In the genomic region with DNA sequence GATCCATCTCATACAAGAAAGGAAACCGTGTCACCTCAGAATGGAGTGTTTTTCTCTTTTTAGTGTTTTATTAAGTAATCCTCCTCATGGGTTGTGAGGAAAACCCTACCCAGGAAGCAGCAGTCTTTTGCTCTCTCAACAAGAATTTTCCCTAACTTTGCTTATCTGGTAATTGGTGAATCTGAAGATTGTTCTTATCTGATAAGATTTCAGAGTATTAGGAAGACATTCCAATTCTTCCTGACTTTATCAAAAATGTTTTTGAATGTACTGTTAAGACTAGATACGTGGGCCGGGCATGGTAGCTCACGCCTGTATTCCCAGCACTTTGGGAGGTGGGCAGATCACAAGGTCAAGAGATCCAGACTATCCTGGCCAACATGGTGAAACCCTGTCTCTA, we compare ENCODE assay signal across 15 cellular contexts.
DNase-seq lines count a peak whose midpoint lies in the region; ATAC-seq and TF ChIP-seq lines count a peak whose summit lies in the region.
"Had no signal": no experiment of that assay in that cellular context is flagged by ENCODE, and none has a peak within 500 bp of the region (broad histone marks: within the 10 kb centered on the region; RNA-seq: fewer than 3 reads in every experiment).

No MANE protein-coding gene starts in this region.

- H2BK12ac ChIP-seq in trophoblast cell (ENCODE audit: low read length), result no peak overlapping the region

- H3K4me2 ChIP-seq in trophoblast cell (ENCODE audit: low read length), result no peak overlapping the region

- H3K36me3 ChIP-seq in Panc1 (ENCODE audit: control insufficient read depth, insufficient read depth, low read length) (no peaks in the 10 kb centered on the region), brain microvascular endothelial cell (replicated peaks) (no peaks in the 10 kb centered on the region), trophoblast cell (ENCODE audit: control insufficient read depth in 1 of 2, insufficient read depth in 2 of 2, low read length in 2 of 2) (no peaks in the 10 kb centered on the region), tibial nerve (no peaks in the 10 kb centered on the region)
- H3K36me3 ChIP-seq: left lung had no signal

- peaks cover 0 to 1% of the 10 kb centered on the region in 2 donors for H3K9me3 Mint-ChIP-seq in activated T-cell treated with anti-CD3 and anti-CD28 coated beads, Interleukin-2, amount 50 U/mL, for 72 hours
- H3K9me3 Mint-ChIP-seq in activated T-cell treated with anti-CD3 and anti-CD28 coated beads, Interleukin-2, amount 50 U/mL, for 4 hours, result no peaks in the 10 kb centered on the region
- H3K9me3 Mint-ChIP-seq: IgD-negative memory B cell had no signal

- no peak overlapping the region for H3K4me3 ChIP-seq in Panc1 (ENCODE audit: low read depth in 2 of 2, low read length in 2 of 2)
- H3K4me3 ChIP-seq in brain microvascular endothelial cell (ENCODE audit: low read depth, low read length), result no peak overlapping the region
- H3K4me3 ChIP-seq in trophoblast cell (ENCODE audit: low read depth, low read length), result no peak overlapping the region
- H3K4me3 ChIP-seq in tibial nerve, result no peak overlapping the region
- H3K4me3 ChIP-seq: left lung had no signal

- H3K9ac ChIP-seq in trophoblast cell (ENCODE audit: low read length), result no peak overlapping the region

- no peak for ATAC-seq in activated T-cell treated with anti-CD3 and anti-CD28 coated beads, Interleukin-2, amount 50 U/mL, for 72 hours (replicated peaks in 1 of 2)
- no peak for ATAC-seq in activated T-cell treated with anti-CD3 and anti-CD28 coated beads, Interleukin-2, amount 50 U/mL, for 4 hours
- ATAC-seq in Panc1, result no peak

- intact Hi-C loops in Panc1 (cut with micrococcal nuclease; ENCODE audit: unreplicated experiment), result no loop called here

- TF ChIP-seq POLR2A in tibial nerve (IDR thresholded peaks at IDR 0.05), result no peak

- no peak overlapping the region for H3K23ac ChIP-seq in trophoblast cell (ENCODE audit: low read length)

- no peak overlapping the region for H2AK5ac ChIP-seq in trophoblast cell (ENCODE audit: low read length)

- H3K27ac ChIP-seq in Panc1 (ENCODE audit: low read length) (peak overlapping the region; percentile 99), brain microvascular endothelial cell (peak overlapping the region; percentile 90), trophoblast cell (ENCODE audit: low read depth, low read length) (no peak overlapping the region), tibial nerve (no peak overlapping the region)

- H2BK120ac ChIP-seq in trophoblast cell (ENCODE audit: insufficient read depth, low read length, poor library complexity), result no peak overlapping the region

- peaks cover 6% of the 10 kb centered on the region for H3K79me1 ChIP-seq in trophoblast cell (ENCODE audit: low read length)

- H2AFZ ChIP-seq in trophoblast cell (ENCODE audit: insufficient read depth, low read length, poor library complexity), result no peak overlapping the region

- CTCF ChIA-PET in Panc1 (lab: Charles Lee), result no interaction called here

- peaks cover 3 to 4% of the 10 kb centered on the region in 2 donors for H3K36me3 Mint-ChIP-seq in activated T-cell treated with anti-CD3 and anti-CD28 coated beads, Interleukin-2, amount 50 U/mL, for 72 hours (ENCODE audit: insufficient read depth in 2 of 2)
- no peaks in the 10 kb centered on the region for H3K36me3 Mint-ChIP-seq in activated T-cell treated with anti-CD3 and anti-CD28 coated beads, Interleukin-2, amount 50 U/mL, for 4 hours (ENCODE audit: insufficient read depth)
- H3K36me3 Mint-ChIP-seq: IgD-negative memory B cell had no signal

- no peak overlapping the region for H3K14ac ChIP-seq in trophoblast cell (ENCODE audit: low read length)

- no peaks in the 10 kb centered on the region for H3K27me3 ChIP-seq in Panc1 (ENCODE audit: control insufficient read depth, insufficient read depth, low read length)
- no peaks in the 10 kb centered on the region for H3K27me3 ChIP-seq in brain microvascular endothelial cell (replicated peaks)
- H3K27me3 ChIP-seq in trophoblast cell (ENCODE audit: insufficient read depth, low read length), result no peaks in the 10 kb centered on the region
- H3K27me3 ChIP-seq in tibial nerve, result no peaks in the 10 kb centered on the region
- H3K27me3 ChIP-seq: left lung had no signal

- DNase-seq in activated T-cell treated with anti-CD3 and anti-CD28 coated beads, Interleukin-2, amount 50 U/mL, for 72 hours, result no peak
- DNase-seq in activated T-cell treated with anti-CD3 and anti-CD28 coated beads, Interleukin-2, amount 50 U/mL, for 4 hours, result no peak
- DNase-seq in Panc1 (ENCODE audit: low read depth, low spot score) (no peak), brain microvascular endothelial cell (peak; percentile 31), trophoblast cell (peak; percentile 6 to 54), NCI-H1694 (lab: John Stamatoyannopoulos, UW) (no peak), NCI-H1930 (lab: John Stamatoyannopoulos, UW) (no peak), tibial nerve (ENCODE audit: low spot score in 2 of 2) (no peak)
- DNase-seq: activated CD4-positive, alpha-beta T cell treated with anti-CD3 and anti-CD28 coated beads for 1 hour; H7; left lung; NCI-H1048; NCI-H2171 treated with DMSO at 0.1 percent for 48 hours; small intestine had no signal

- no peak for TF ChIP-seq EP300 in tibial nerve (IDR thresholded peaks at IDR 0.05)

- in situ Hi-C loops in Panc1 (cut with HindIII; ENCODE audit: low pct_unique_long_range_greater_than_20kb, low sequenced_read_pairs) (no loop called here), brain microvascular endothelial cell (cut with HindIII; ENCODE audit: low pct_ligation_motif_present, low sequenced_read_pairs) (no loop called here)

- H3K4me1 ChIP-seq in Panc1 (ENCODE audit: control insufficient read depth, insufficient read depth, low read length) (peaks cover 43% of the 10 kb centered on the region), trophoblast cell (ENCODE audit: control insufficient read depth in 1 of 2, insufficient read depth in 2 of 2, low read length in 2 of 2) (peaks cover 2 to 9% of the 10 kb centered on the region in 2 experiments), tibial nerve (peaks cover 0 to 6% (median 0%) of the 10 kb centered on the region in 4 donors)

- H4K8ac ChIP-seq in trophoblast cell (ENCODE audit: low read depth, low read length), result no peak overlapping the region

- H3K27me3 Mint-ChIP-seq in activated T-cell treated with anti-CD3 and anti-CD28 coated beads, Interleukin-2, amount 50 U/mL, for 72 hours (ENCODE audit: low read depth), result no peaks in the 10 kb centered on the region
- H3K27me3 Mint-ChIP-seq in activated T-cell treated with anti-CD3 and anti-CD28 coated beads, Interleukin-2, amount 50 U/mL, for 4 hours (ENCODE audit: low read depth), result no peaks in the 10 kb centered on the region
- H3K27me3 Mint-ChIP-seq: IgD-negative memory B cell had no signal

- H3K9me3 ChIP-seq in Panc1 (ENCODE audit: control insufficient read depth, insufficient read depth, low read depth, low read length) (peaks cover 4% of the 10 kb centered on the region; the same call in 1 of the 2 replicates), trophoblast cell (ENCODE audit: insufficient read depth, low read depth, low read length) (no peaks in the 10 kb centered on the region), tibial nerve (no peaks in the 10 kb centered on the region)
- H3K9me3 ChIP-seq: left lung had no signal

- H3K79me2 ChIP-seq in trophoblast cell (ENCODE audit: control insufficient read depth, insufficient read depth, low read length, poor library complexity), result no peaks in the 10 kb centered on the region

- H3K27ac Mint-ChIP-seq in activated T-cell treated with anti-CD3 and anti-CD28 coated beads, Interleukin-2, amount 50 U/mL, for 72 hours, result peak overlapping the region; percentile 43
- H3K27ac Mint-ChIP-seq: IgD-negative memory B cell had no signal

- WGBS in trophoblast cell (ENCODE audit: extremely low coverage, insufficient coverage, insufficient read length), result no CpG with 5 or more reads among the region's 4 CpGs
- WGBS in tibial nerve, 2 donors, result 98% methylated on average over 4 of the region's 4 CpGs

- BruUV-seq in Panc1 (replicated peaks; lab: Mats Ljungman, UMichigan), result no TSS peak

- no peak overlapping the region for H3K4ac ChIP-seq in trophoblast cell (ENCODE audit: low read depth, low read length)

- H3K4me3 Mint-ChIP-seq in activated T-cell treated with anti-CD3 and anti-CD28 coated beads, Interleukin-2, amount 50 U/mL, for 72 hours, result no peak overlapping the region
- H3K4me3 Mint-ChIP-seq in activated T-cell treated with anti-CD3 and anti-CD28 coated beads, Interleukin-2, amount 50 U/mL, for 4 hours, result no peak overlapping the region
- H3K4me3 Mint-ChIP-seq: IgD-negative memory B cell had no signal

- peaks cover 34% of the 10 kb centered on the region for H3K4me1 Mint-ChIP-seq in activated T-cell treated with anti-CD3 and anti-CD28 coated beads, Interleukin-2, amount 50 U/mL, for 72 hours (ENCODE audit: low read depth)
- H3K4me1 Mint-ChIP-seq in activated T-cell treated with anti-CD3 and anti-CD28 coated beads, Interleukin-2, amount 50 U/mL, for 4 hours (ENCODE audit: low read depth), result peaks cover 22% of the 10 kb centered on the region

- H2BK5ac ChIP-seq in trophoblast cell (ENCODE audit: low read depth, low read length, poor library complexity), result no peak overlapping the region

- POLR2A ChIA-PET in Panc1 (lab: Charles Lee), result interaction anchor here (0.6 kb wide), 2 partner anchors 79 to 161 kb away, joined by 3 to 4 read pairs; no protein-coding TSS in a partner anchor

- no peak overlapping the region for H4K91ac ChIP-seq in trophoblast cell (ENCODE audit: low read depth, low read length)

- no peak overlapping the region for H4K12ac ChIP-seq in trophoblast cell (ENCODE audit: low read depth, low read length)

- no peak for TF ChIP-seq CTCF in Panc1 (IDR thresholded peaks at IDR 0.05)
- no peak for TF ChIP-seq CTCF in brain microvascular endothelial cell (IDR thresholded peaks at IDR 0.05; ENCODE audit: low read depth, low read length, missing control alignments)
- no peak for TF ChIP-seq CTCF in tibial nerve (IDR thresholded peaks at IDR 0.05)

- H3K18ac ChIP-seq in trophoblast cell (ENCODE audit: low read length), result no peak overlapping the region

Comparison
In these comparisons a context has a peak if more than half of its experiments do, and no peak if none do; other contexts are left out.
1. DNase-seq: peak in brain microvascular endothelial cell (single experiment) and trophoblast cell (2 of 2); none in activated T-cell treated with anti-CD3 and anti-CD28 coated beads, Interleukin-2, amount 50 U/mL, for 72 hours (0 of 2), activated T-cell treated with anti-CD3 and anti-CD28 coated beads, Interleukin-2, amount 50 U/mL, for 4 hours (single experiment), Panc1 (single experiment), NCI-H1694 (single experiment), NCI-H1930 (0 of 2) and tibial nerve (0 of 2).
2. H3K27ac ChIP-seq: peak in Panc1 (single experiment) and brain microvascular endothelial cell (single experiment); none in trophoblast cell (single experiment) and tibial nerve (0 of 4).